Comparison of ENCODE assay signal across 8 cellular contexts in the genomic region with DNA sequence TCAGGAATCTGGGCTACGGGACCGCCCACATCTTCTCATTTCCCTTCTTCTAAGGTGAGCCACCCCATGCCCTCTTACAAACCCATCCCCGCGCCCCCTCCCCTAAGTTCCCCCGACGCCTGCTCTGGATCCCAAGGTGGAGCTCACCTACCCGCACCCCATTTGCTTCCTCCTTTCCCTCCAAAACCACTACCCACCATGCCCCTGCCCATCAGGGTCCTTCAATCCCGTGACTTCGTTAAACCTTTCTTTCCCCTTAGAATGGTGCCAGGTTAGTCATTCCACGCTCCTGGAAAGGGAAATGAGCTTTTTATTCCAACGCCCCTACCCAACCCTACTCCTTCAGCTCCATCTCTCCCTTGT. TPM values are rescaled to one million over a fixed set of nuclear protein-coding genes. Genes with fewer than 3 reads are reported as not detected.
DNase-seq lines count a peak whose midpoint lies in the region; ATAC-seq lines count a peak whose summit lies in the region.
"Had no signal": no experiment of that assay in that cellular context is flagged by ENCODE, and none has a peak within 500 bp of the region (broad histone marks: within the 10 kb centered on the region; RNA-seq: fewer than 3 reads in every experiment).

No MANE protein-coding gene starts in this region.

- peak overlapping the region; percentile 78 for H3K4me3 Mint-ChIP-seq in activated naive CD8-positive, alpha-beta T cell treated with anti-CD3 and anti-CD28 coated beads for 36 hours
- H3K4me3 Mint-ChIP-seq in immature natural killer cell = peak overlapping the region; percentile 61 to 94 (median 78)
- peak overlapping the region; percentile 77 to 86 for H3K4me3 Mint-ChIP-seq in stimulated activated naive CD8-positive, alpha-beta T cell treated with anti-CD3 and anti-CD28 coated beads, Interleukin-15, amount 100 ng/mL, for 72 hours

- H3K4me3 ChIP-seq in HUES48 (ENCODE audit: low read depth, low read length) = peak overlapping the region; percentile 91

- H3K27me3 ChIP-seq in HUES48 (ENCODE audit: control insufficient read depth, insufficient read depth, low read length) = no peaks in the 10 kb centered on the region

- H3K4me1 ChIP-seq in HUES48 (ENCODE audit: control insufficient read depth, insufficient read depth, low read length) = peaks cover 21% of the 10 kb centered on the region

- no peaks in the 10 kb centered on the region for H3K9me3 Mint-ChIP-seq in activated naive CD8-positive, alpha-beta T cell treated with anti-CD3 and anti-CD28 coated beads for 36 hours
- no peaks in the 10 kb centered on the region for H3K9me3 Mint-ChIP-seq in immature natural killer cell
- H3K9me3 Mint-ChIP-seq in stimulated activated naive CD8-positive, alpha-beta T cell treated with anti-CD3 and anti-CD28 coated beads, Interleukin-15, amount 100 ng/mL, for 72 hours = no peaks in the 10 kb centered on the region

- ATAC-seq in stimulated activated naive CD8-positive, alpha-beta T cell treated with anti-CD3 and anti-CD28 coated beads, Interleukin-15, amount 100 ng/mL, for 72 hours = no peak
- ATAC-seq in GM21529 (IDR thresholded peaks at IDR 0.05; ENCODE audit: unreplicated experiment) (no peak), HG03520 (IDR thresholded peaks at IDR 0.05; ENCODE audit: unreplicated experiment) (no peak)

- no peak for DNase-seq in activated naive CD8-positive, alpha-beta T cell treated with anti-CD3 and anti-CD28 coated beads for 36 hours
- DNase-seq in immature natural killer cell (no peak), NCI-H1417 treated with DMSO at 0.1 percent for 48 hours (lab: John Stamatoyannopoulos, UW) (no peak)
- DNase-seq in stimulated activated naive CD8-positive, alpha-beta T cell treated with anti-CD3 and anti-CD28 coated beads, Interleukin-15, amount 100 ng/mL, for 72 hours = no peak

- H3K4me1 Mint-ChIP-seq in activated naive CD8-positive, alpha-beta T cell treated with anti-CD3 and anti-CD28 coated beads for 36 hours = peaks cover 41% of the 10 kb centered on the region
- H3K4me1 Mint-ChIP-seq in immature natural killer cell = peaks cover 60 to 65% of the 10 kb centered on the region in 2 donors
- peaks cover 74% of the 10 kb centered on the region for H3K4me1 Mint-ChIP-seq in stimulated activated naive CD8-positive, alpha-beta T cell treated with anti-CD3 and anti-CD28 coated beads, Interleukin-15, amount 100 ng/mL, for 72 hours

- H3K36me3 Mint-ChIP-seq in activated naive CD8-positive, alpha-beta T cell treated with anti-CD3 and anti-CD28 coated beads for 36 hours = peaks cover 30% of the 10 kb centered on the region
- peaks cover 10 to 21% (median 12%) of the 10 kb centered on the region in 3 donors for H3K36me3 Mint-ChIP-seq in immature natural killer cell

- H3K27ac ChIP-seq in HUES48 (ENCODE audit: low read depth, low read length) = peak overlapping the region; percentile 57

- no peak overlapping the region; the same call in 1 of the 2 replicates for H3K9ac ChIP-seq in HUES48 (ENCODE audit: low read depth, low read length)

- peaks cover 29% of the 10 kb centered on the region for H3K36me3 ChIP-seq in HUES48 (ENCODE audit: control insufficient read depth, insufficient read depth, low read length)

- H3K27ac Mint-ChIP-seq in activated naive CD8-positive, alpha-beta T cell treated with anti-CD3 and anti-CD28 coated beads for 36 hours = peak overlapping the region; percentile 75
- H3K27ac Mint-ChIP-seq in immature natural killer cell = peak overlapping the region; percentile 25 to 96 (median 90)
- H3K27ac Mint-ChIP-seq in stimulated activated naive CD8-positive, alpha-beta T cell treated with anti-CD3 and anti-CD28 coated beads, Interleukin-15, amount 100 ng/mL, for 72 hours = no peak overlapping the region

- peaks cover 5% of the 10 kb centered on the region for H3K27me3 Mint-ChIP-seq in activated naive CD8-positive, alpha-beta T cell treated with anti-CD3 and anti-CD28 coated beads for 36 hours
- peaks cover 11 to 26% (median 22%) of the 10 kb centered on the region in 3 donors for H3K27me3 Mint-ChIP-seq in immature natural killer cell (ENCODE audit: low read depth in 3 of 3)
- H3K27me3 Mint-ChIP-seq in stimulated activated naive CD8-positive, alpha-beta T cell treated with anti-CD3 and anti-CD28 coated beads, Interleukin-15, amount 100 ng/mL, for 72 hours = no peaks in the 10 kb centered on the region

- H3K9me3 ChIP-seq in HUES48 (ENCODE audit: control insufficient read depth, insufficient read depth, low read length) = no peaks in the 10 kb centered on the region

RNA-seq across cellular contexts. Expression of a gene that starts 0.3 kb away (rescaled TPM):
- 10 to 100 TPM; 72.2 to 75.6 TPM for total RNA-seq in activated naive CD8-positive, alpha-beta T cell treated with anti-CD3 and anti-CD28 coated beads for 36 hours
- polyA plus RNA-seq in immature natural killer cell = 10 to 100 TPM in 2 of 3 donors, 1 to 10 TPM in 1; 9.3 to 24.2 (median 20.5) TPM

RNA-seq across cellular contexts. Expression of a gene that starts 26.6 kb away (rescaled TPM):
- 1 to 10 TPM; 3.9 to 4.2 TPM for total RNA-seq in activated naive CD8-positive, alpha-beta T cell treated with anti-CD3 and anti-CD28 coated beads for 36 hours
- under 1 TPM in 1 of 3 donors, not detected in 2; 0.16 TPM for polyA plus RNA-seq in immature natural killer cell
- total RNA-seq: myocyte had no signal

Comparison
In these comparisons a context has a peak if more than half of its experiments do, and no peak if none do; other contexts are left out.
1. H3K27ac Mint-ChIP-seq: peak in activated naive CD8-positive, alpha-beta T cell treated with anti-CD3 and anti-CD28 coated beads for 36 hours (single experiment) and immature natural killer cell (6 of 6); none in stimulated activated naive CD8-positive, alpha-beta T cell treated with anti-CD3 and anti-CD28 coated beads, Interleukin-15, amount 100 ng/mL, for 72 hours (0 of 2).
2. Peak in every context shown above with its lines, with median percentiles within 50 percentile points of each other: H3K4me3 Mint-ChIP-seq.